In the genomic region with DNA sequence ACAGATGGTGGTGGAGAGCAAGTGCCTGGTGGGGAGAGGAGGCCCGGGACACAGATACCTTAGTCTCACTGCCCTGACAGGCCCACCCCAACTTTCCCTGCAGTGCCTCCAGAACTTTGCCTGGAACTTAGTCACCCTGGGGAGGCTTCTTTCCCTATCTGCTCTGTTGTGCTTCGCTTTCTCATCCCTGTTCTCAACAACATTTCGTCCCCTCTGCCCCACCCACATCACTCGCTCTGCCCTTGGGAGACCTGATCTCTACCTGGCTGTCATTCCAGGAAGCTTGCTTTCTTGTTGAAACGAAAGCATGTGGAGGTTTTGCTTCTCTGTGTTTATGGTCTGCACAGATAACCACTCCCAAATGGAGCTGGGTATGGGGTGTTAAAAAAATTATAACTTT, we compare ENCODE assay signal across 16 cellular contexts.
"Had no signal": no experiment of that assay in that cellular context is flagged by ENCODE, and none has a peak within 500 bp of the region (broad histone marks: within the 10 kb centered on the region; RNA-seq: fewer than 3 reads in every experiment).

No MANE protein-coding gene starts in this region.

- H3K27ac Mint-ChIP-seq: activated CD4-positive, alpha-beta memory T cell treated with anti-CD3 and anti-CD28 coated beads, Interleukin-2, amount 10 ng/mL, durations not matched to agents 7 days and 5 days; activated T-cell treated with anti-CD3 and anti-CD28 coated beads, Interleukin-2, amount 50 U/mL, for 72 hours; naive thymus-derived CD4-positive, alpha-beta T cell; T-helper 2 cell treated with Interferon-gamma antibody and Interleukin-4, amounts not matched to agents 5 μg/mL and 100 μg/mL, for 36 hours had no signal

- ATAC-seq: activated T-cell treated with anti-CD3 and anti-CD28 coated beads, Interleukin-2, amount 50 U/mL, for 72 hours; naive thymus-derived CD4-positive, alpha-beta T cell; sciatic nerve had no signal

- DNase-seq: activated CD4-positive, alpha-beta memory T cell treated with anti-CD3 and anti-CD28 coated beads, Interleukin-2, amount 10 ng/mL, durations not matched to agents 7 days and 5 days; activated T-cell treated with anti-CD3 and anti-CD28 coated beads, Interleukin-2, amount 50 U/mL, for 72 hours; effector CD4-positive, alpha-beta T cell; kidney; naive thymus-derived CD4-positive, alpha-beta T cell; stimulated activated CD4-positive, alpha-beta T cell treated with anti-CD3 and anti-CD28 coated beads, Interleukin-4, amount 100 ng/mL, for 4 hours; SW 1271; tibial artery had no signal

- H3K27me3 ChIP-seq: ascending aorta, cardiac muscle cell, hepatocyte, neutrophil, tibial artery had no signal

- H3K27me3 Mint-ChIP-seq: activated CD4-positive, alpha-beta memory T cell treated with anti-CD3 and anti-CD28 coated beads, Interleukin-2, amount 10 ng/mL, durations not matched to agents 7 days and 5 days; naive thymus-derived CD4-positive, alpha-beta T cell had no signal

- H3K4me1 ChIP-seq: ascending aorta had no signal

- H3K9me3 ChIP-seq: ascending aorta, neutrophil had no signal

- H3K36me3 ChIP-seq: ascending aorta, cardiac muscle cell, neutrophil, tibial artery had no signal

- H3K4me3 ChIP-seq: ascending aorta, cardiac muscle cell, hepatocyte, tibial artery had no signal

- H3K4me3 Mint-ChIP-seq: activated CD4-positive, alpha-beta memory T cell treated with anti-CD3 and anti-CD28 coated beads, Interleukin-2, amount 10 ng/mL, durations not matched to agents 7 days and 5 days; activated T-cell treated with anti-CD3 and anti-CD28 coated beads, Interleukin-2, amount 50 U/mL, for 72 hours; naive thymus-derived CD4-positive, alpha-beta T cell; T-helper 2 cell treated with Interferon-gamma antibody and Interleukin-4, amounts not matched to agents 5 μg/mL and 100 μg/mL, for 36 hours had no signal

- H2AFZ ChIP-seq: hepatocyte had no signal

- H3K27ac ChIP-seq: ascending aorta, cardiac muscle cell, hepatocyte, neutrophil, tibial artery had no signal

- H3K4me2 ChIP-seq: hepatocyte had no signal

- FAIRE-seq: colon, endothelial cell of umbilical vein, kidney had no signal
